In genomic region chr17:73067075-73067474, GRCh38 we compare ENCODE assay signal across 12 cellular contexts.
"Had no signal": no experiment of that assay in that cellular context is flagged by ENCODE, and none has a peak within 500 bp of the region (broad histone marks: within the 10 kb centered on the region; RNA-seq: fewer than 3 reads in every experiment).

No MANE protein-coding gene starts in this region.

- H3K27me3 ChIP-seq: esophagus squamous epithelium, thyroid gland had no signal

- DNase-seq: activated B cell treated with CpG ODN at 0.5 μM for 24 hours; activated CD4-positive, alpha-beta T cell treated with anti-CD3 and anti-CD28 coated beads, Interleukin-2, amount 10 ng/mL, durations not matched to agents 24 days and 14 days; activated CD8-positive, alpha-beta memory T cell treated with anti-CD3 and anti-CD28 coated beads, Interleukin-2, amount 50 U/mL, for 48 hours; activated CD8-positive, alpha-beta T cell treated with anti-CD3 and anti-CD28 coated beads, Interleukin-2, amount 10 ng/mL, durations not matched to agents 7 days and 5 days; activated naive CD8-positive, alpha-beta T cell treated with anti-CD3 and anti-CD28 coated beads for 36 hours; esophagus squamous epithelium; hypothalamus; left ventricle myocardium superior; T-helper 2 cell; thyroid gland had no signal

- ATAC-seq: activated CD8-positive, alpha-beta T cell treated with anti-CD3 and anti-CD28 coated beads, Interleukin-2, amount 10 ng/mL, durations not matched to agents 7 days and 5 days; natural killer cell treated with Interleukin-12 subunit alpha and Interleukin-12 subunit beta and Interleukin-15 and Interleukin-18, amount 100 ng/mL, for 72 hours; stimulated activated effector memory CD8-positive, alpha-beta T cell treated with anti-CD3 and anti-CD28 coated beads, Interleukin-12 subunit alpha, Interleukin-12 subunit beta, amount 100 ng/mL, for 72 hours had no signal

- H3K36me3 ChIP-seq: thyroid gland had no signal

- H3K9me3 ChIP-seq: esophagus squamous epithelium, thyroid gland had no signal

- H3K4me3 ChIP-seq: esophagus squamous epithelium, thyroid gland had no signal

- H3K27ac ChIP-seq: esophagus squamous epithelium, thyroid gland had no signal
